In the genomic region with DNA sequence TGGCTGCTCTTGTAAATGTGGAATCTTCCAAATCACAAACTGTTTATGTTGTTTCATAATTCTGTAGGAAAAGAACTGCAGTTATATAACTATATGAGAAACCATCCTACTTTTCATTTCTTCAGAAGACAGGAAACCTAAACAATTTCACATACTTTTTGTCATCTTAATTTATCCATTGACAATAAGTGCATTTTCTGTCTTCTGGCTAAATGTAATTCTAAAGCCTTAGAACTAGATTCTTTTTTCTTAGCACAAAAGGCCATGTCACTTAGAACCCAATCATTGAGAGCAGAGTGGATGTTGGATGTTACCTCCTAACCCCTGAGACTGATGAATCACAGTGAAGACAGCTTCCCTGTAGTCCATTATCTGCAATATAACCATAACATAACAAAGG, we compare ENCODE assay signal across 23 cellular contexts.
"Had no signal": no experiment of that assay in that cellular context is flagged by ENCODE, and none has a peak within 500 bp of the region (broad histone marks: within the 10 kb centered on the region; RNA-seq: fewer than 3 reads in every experiment).

No MANE protein-coding gene starts in this region.

- H3K4me3 ChIP-seq: colonic mucosa, gastrocnemius medialis, heart right ventricle, left lung, lower lobe of right lung, mucosa of descending colon had no signal

- H3K27me3 ChIP-seq: colonic mucosa, gastrocnemius medialis, heart right ventricle, left lung had no signal

- H3K4me1 ChIP-seq: colonic mucosa, gastrocnemius medialis, heart right ventricle, left lung, lower lobe of right lung had no signal

- H3K36me3 ChIP-seq: colonic mucosa, gastrocnemius medialis, heart right ventricle, left lung, lower lobe of right lung had no signal

- H3K27ac ChIP-seq: colonic mucosa, epithelial cell of prostate, gastrocnemius medialis, heart right ventricle, left lung, lower lobe of right lung had no signal

- DNase-seq: colonic mucosa; cortex of kidney; effector CD8-positive, alpha-beta T cell; effector memory CD8-positive, alpha-beta T cell; endodermal cell; erythroblast; foreskin fibroblast; foreskin melanocyte; gastrocnemius medialis; glutamatergic neuron; head of caudate nucleus; heart right ventricle; hippocampal formation; left cardiac atrium; left lung; left ventricle myocardium superior; lower lobe of right lung; mesenchymal stem cell; mucosa of descending colon; naive B cell; naive thymus-derived CD8-positive, alpha-beta T cell had no signal

- ATAC-seq: effector memory CD8-positive, alpha-beta T cell; esophagus mucosa; gastrocnemius medialis; heart right ventricle; left cardiac atrium; left lung; left ventricle myocardium superior; lower lobe of right lung; mucosa of descending colon; naive thymus-derived CD8-positive, alpha-beta T cell had no signal

- H3K9me3 ChIP-seq: colonic mucosa, gastrocnemius medialis, heart right ventricle, left lung, lower lobe of right lung, mucosa of descending colon had no signal
